19 cellular contexts compared by ENCODE assay signal in genomic region chr1:9447215-9447960, GRCh38.
"Had no signal": no experiment of that assay in that cellular context is flagged by ENCODE, and none has a peak within 500 bp of the region (broad histone marks: within the 10 kb centered on the region; RNA-seq: fewer than 3 reads in every experiment).

No MANE protein-coding gene starts in this region.

- H3K36me3 Mint-ChIP-seq: WTC11 had no signal

- DNase-seq: activated CD4-positive, alpha-beta T cell treated with anti-CD3 and anti-CD28 coated beads, Interleukin-2, amount 50 U/mL, for 48 hours; activated effector memory CD4-positive, alpha-beta T cell treated with anti-CD3 and anti-CD28 coated beads, Interleukin-2, amount 50 U/mL, for 16 hours; activated naive CD4-positive, alpha-beta T cell treated with anti-CD3 and anti-CD28 coated beads, Interleukin-2, amount 50 U/mL, for 16 hours; activated naive CD8-positive, alpha-beta T cell treated with anti-CD3 and anti-CD28 coated beads, Interleukin-2, amount 50 U/mL, for 24 hours; activated T-cell treated with anti-CD3 and anti-CD28 coated beads, Interleukin-2, amount 50 U/mL, for 72 hours; body of pancreas; kidney; mucosa of descending colon; nucleus accumbens; retina; stimulated activated CD4-positive, alpha-beta T cell treated with anti-CD3 and anti-CD28 coated beads, Interleukin-4, amount 100 ng/mL, for 24 hours; stimulated activated naive CD4-positive, alpha-beta T cell treated with Interleukin-2 at 50 U/mL for 16 hours; T1000; uterus had no signal

- H3K4me3 Mint-ChIP-seq: activated naive CD8-positive, alpha-beta T cell treated with anti-CD3 and anti-CD28 coated beads, Interleukin-2, amount 50 U/mL, for 24 hours; activated T-cell treated with anti-CD3 and anti-CD28 coated beads, Interleukin-2, amount 50 U/mL, for 72 hours; T-helper 1 cell treated with Interleukin-12 subunit alpha and Interleukin-12 subunit beta and Interleukin-4 antibody, amounts not matched to agents 30 μg/mL and 1 μg/mL, for 36 hours; WTC11 had no signal

- H3K36me3 ChIP-seq: cardiac muscle cell, tibial nerve, uterus had no signal

- H3K27ac ChIP-seq: body of pancreas, cardiac muscle cell, tibial nerve, uterus had no signal

- H3K4me3 ChIP-seq: body of pancreas, cardiac muscle cell, lung, mucosa of descending colon, tibial nerve, uterus had no signal

- H3K9me3 ChIP-seq: body of pancreas, mucosa of descending colon, tibial nerve, uterus had no signal

- H3K4me1 Mint-ChIP-seq: activated naive CD8-positive, alpha-beta T cell treated with anti-CD3 and anti-CD28 coated beads, Interleukin-2, amount 50 U/mL, for 24 hours had no signal

- ATAC-seq: activated naive CD8-positive, alpha-beta T cell treated with anti-CD3 and anti-CD28 coated beads, Interleukin-2, amount 50 U/mL, for 24 hours; activated T-cell treated with anti-CD3 and anti-CD28 coated beads, Interleukin-2, amount 50 U/mL, for 72 hours; body of pancreas; WTC11 had no signal

- H3K27ac Mint-ChIP-seq: activated naive CD8-positive, alpha-beta T cell treated with anti-CD3 and anti-CD28 coated beads, Interleukin-2, amount 50 U/mL, for 24 hours; activated T-cell treated with anti-CD3 and anti-CD28 coated beads, Interleukin-2, amount 50 U/mL, for 72 hours; T-helper 1 cell treated with Interleukin-12 subunit alpha and Interleukin-12 subunit beta and Interleukin-4 antibody, amounts not matched to agents 30 μg/mL and 1 μg/mL, for 36 hours; WTC11 had no signal

- H3K9me3 Mint-ChIP-seq: activated naive CD8-positive, alpha-beta T cell treated with anti-CD3 and anti-CD28 coated beads, Interleukin-2, amount 50 U/mL, for 24 hours; activated T-cell treated with anti-CD3 and anti-CD28 coated beads, Interleukin-2, amount 50 U/mL, for 72 hours; T-helper 1 cell treated with Interleukin-12 subunit alpha and Interleukin-12 subunit beta and Interleukin-4 antibody, amounts not matched to agents 30 μg/mL and 1 μg/mL, for 36 hours; WTC11 had no signal

- H3K27me3 ChIP-seq: body of pancreas, cardiac muscle cell, tibial nerve, uterus had no signal
